ENCODE assay signal across 8 cellular contexts in the genomic region with DNA sequence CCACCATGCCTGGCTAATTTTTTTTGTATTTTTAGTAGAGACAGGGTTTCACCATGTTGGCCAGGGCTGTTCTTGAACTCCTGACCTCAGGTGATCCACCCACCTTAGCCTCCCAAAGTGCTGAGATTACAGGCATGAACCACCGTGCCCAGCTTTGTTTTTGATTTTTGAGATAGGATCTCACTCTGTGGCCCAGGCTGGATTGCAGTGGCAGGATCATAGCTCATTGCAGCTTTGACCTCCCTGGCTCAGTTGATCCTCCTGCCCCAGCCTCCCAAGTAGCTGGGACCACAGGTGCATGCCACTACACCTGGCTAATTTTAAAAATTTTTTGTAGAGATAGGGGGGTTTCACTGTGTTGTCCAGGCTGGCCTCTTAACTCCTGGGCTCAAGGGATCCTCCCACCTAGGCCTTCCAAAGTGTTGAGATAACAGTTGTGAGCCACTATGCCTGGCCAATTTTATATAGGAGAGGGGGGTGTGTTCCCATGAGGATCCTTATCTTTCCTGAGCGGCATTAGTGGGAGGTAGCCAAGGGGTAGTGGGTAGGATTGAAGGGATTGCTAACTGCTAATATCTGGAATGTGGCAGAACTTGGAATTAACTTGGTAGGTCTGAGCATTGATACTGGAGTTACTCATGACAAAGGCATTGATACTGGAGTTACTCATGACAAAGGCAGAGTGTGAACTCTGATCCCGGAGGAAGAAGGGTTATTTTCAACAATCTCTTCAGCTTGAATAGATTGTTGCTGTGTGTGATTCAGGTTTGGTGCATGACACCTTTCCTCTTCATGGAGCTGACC. TPM values are rescaled to one million over a fixed set of nuclear protein-coding genes. Genes with fewer than 3 reads are reported as not detected.
DNase-seq lines count a peak whose midpoint lies in the region; ATAC-seq and TF ChIP-seq lines count a peak whose summit lies in the region.

No MANE protein-coding gene starts in this region.

- peak overlapping the region; percentile 59 for H3K27ac Mint-ChIP-seq in endothelial cell (ENCODE audit: unreplicated experiment)

- H3K27me3 ChIP-seq in Panc1 (ENCODE audit: control insufficient read depth, insufficient read depth, low read length): no peaks in the 10 kb centered on the region
- no peaks in the 10 kb centered on the region for H3K27me3 ChIP-seq in osteoblast (ENCODE audit: insufficient read depth, low read length)

- in situ Hi-C loops in Panc1 (cut with HindIII; ENCODE audit: low pct_unique_long_range_greater_than_20kb, low sequenced_read_pairs): no loop called here

- peak overlapping the region; percentile 93 for H3K27ac ChIP-seq in Panc1 (ENCODE audit: low read length)
- peak overlapping the region; percentile 92 for H3K27ac ChIP-seq in osteoblast (ENCODE audit: low read depth, low read length)

- H3K79me2 ChIP-seq in osteoblast (ENCODE audit: insufficient read depth, low read length): peaks cover 45% of the 10 kb centered on the region

- peaks cover 27% of the 10 kb centered on the region for H4K20me1 ChIP-seq in osteoblast (ENCODE audit: insufficient read depth, low read length)

- H3K4me2 ChIP-seq in osteoblast (ENCODE audit: insufficient read depth, low read length): peak overlapping the region; percentile 89

- DNase-seq in Panc1 (ENCODE audit: low read depth, low spot score): no peak
- DNase-seq in endothelial cell (ENCODE audit: low spot score): no peak
- DNase-seq in osteoblast (ENCODE audit: insufficient read length, low spot score, missing footprints): peak; percentile 93
- no peak for DNase-seq in activated CD4-positive, CD25-positive, alpha-beta regulatory T cell (lab: John Stamatoyannopoulos, UW)
- DNase-seq in ureter (ENCODE audit: low spot score): no peak

- TF ChIP-seq CTCF in Panc1 (IDR thresholded peaks at IDR 0.05): no peak
- TF ChIP-seq CTCF in endothelial cell (IDR thresholded peaks at IDR 0.05; ENCODE audit: unreplicated experiment): no peak
- no peak for TF ChIP-seq CTCF in osteoblast (IDR thresholded peaks at IDR 0.05; ENCODE audit: extremely low read depth, low read depth, low read length)

- H3K9me3 ChIP-seq in ES-I3 (ENCODE audit: control insufficient read depth, insufficient read depth, low read length) (no peaks in the 10 kb centered on the region), Panc1 (ENCODE audit: control insufficient read depth, insufficient read depth, low read depth, low read length) (no peaks in the 10 kb centered on the region), osteoblast (ENCODE audit: low read depth, low read length) (no peaks in the 10 kb centered on the region)

- peaks cover 15% of the 10 kb centered on the region for H3K4me1 Mint-ChIP-seq in endothelial cell (ENCODE audit: unreplicated experiment)

- peak overlapping the region; percentile 43 for H3K9ac ChIP-seq in ES-I3 (ENCODE audit: low read depth, low read length)

- H3K4me1 ChIP-seq in ES-I3 (ENCODE audit: insufficient read depth, low read length): peaks cover 8% of the 10 kb centered on the region
- peaks cover 27% of the 10 kb centered on the region for H3K4me1 ChIP-seq in Panc1 (ENCODE audit: control insufficient read depth, insufficient read depth, low read length)
- H3K4me1 ChIP-seq in osteoblast (ENCODE audit: insufficient read depth, low read length): peaks cover 25% of the 10 kb centered on the region

- BruUV-seq in Panc1 (replicated peaks; lab: Mats Ljungman, UMichigan): no TSS peak

- peak; percentile 4 for ATAC-seq in Panc1
- no peak for ATAC-seq in HG03457 (IDR thresholded peaks at IDR 0.05; ENCODE audit: unreplicated experiment)
- no peak for ATAC-seq in HG02884 (IDR thresholded peaks at IDR 0.05; ENCODE audit: unreplicated experiment)

- peak overlapping the region; percentile 84 for H3K4me3 Mint-ChIP-seq in endothelial cell (ENCODE audit: unreplicated experiment)

- intact Hi-C loops in Panc1 (cut with micrococcal nuclease; ENCODE audit: unreplicated experiment): no loop called here

- H3K4me3 ChIP-seq in Panc1 (ENCODE audit: low read depth in 2 of 2, low read length in 2 of 2) (peak overlapping the region; percentile 96 to 98), osteoblast (ENCODE audit: insufficient read depth, low read length) (peak overlapping the region; percentile 95)

- CTCF ChIA-PET in Panc1 (lab: Charles Lee): interaction anchor here (1.3 kb wide), 1 partner anchor 18 kb away, joined by 4 read pairs; no protein-coding TSS in a partner anchor

- POLR2A ChIA-PET in Panc1 (lab: Charles Lee): no interaction called here

- H2AFZ ChIP-seq in osteoblast (ENCODE audit: low read length): no peak overlapping the region

- peaks cover 25% of the 10 kb centered on the region for H3K36me3 Mint-ChIP-seq in endothelial cell (ENCODE audit: low read depth, unreplicated experiment)

- no peaks in the 10 kb centered on the region for H3K9me3 Mint-ChIP-seq in endothelial cell (ENCODE audit: unreplicated experiment)

- peaks cover 5% of the 10 kb centered on the region for H3K27me3 Mint-ChIP-seq in endothelial cell (ENCODE audit: unreplicated experiment)

- H3K36me3 ChIP-seq in ES-I3 (ENCODE audit: insufficient read depth, low read length) (peaks cover 31% of the 10 kb centered on the region), Panc1 (ENCODE audit: control insufficient read depth, insufficient read depth, low read length) (peaks cover 39% of the 10 kb centered on the region), osteoblast (ENCODE audit: insufficient read depth, low read length) (peaks cover 58% of the 10 kb centered on the region)

RNA-seq across cellular contexts. Expression of a gene that starts 1.0 kb away (rescaled TPM):
- 182 TPM for total RNA-seq in Panc1 (2021; ENCODE audit: unreplicated experiment)
- polyA plus RNA-seq in Panc1 (2012; ENCODE audit: insufficient read length): 141 TPM
- 43.2 TPM for total RNA-seq in endothelial cell (ENCODE audit: unreplicated experiment)
- 13.3 and 18.1 TPM in 2 replicates for total RNA-seq in osteoblast
- 92.1 TPM for total RNA-seq in ureter

RNA-seq across cellular contexts. Expression of a gene that starts 18.3 kb away (rescaled TPM):
- total RNA-seq in Panc1 (2021; ENCODE audit: unreplicated experiment) (87.9 TPM), endothelial cell (ENCODE audit: unreplicated experiment) (29.9 TPM), osteoblast (14.1 and 17.7 TPM in 2 replicates), ureter (59.4 TPM)
- 58.1 TPM for polyA plus RNA-seq in Panc1 (2012; ENCODE audit: insufficient read length)

RNA-seq across cellular contexts. Expression of a gene that starts 31.0 kb away (rescaled TPM):
- 87.6 TPM for total RNA-seq in Panc1 (2021; ENCODE audit: unreplicated experiment)
- polyA plus RNA-seq in Panc1 (2012; ENCODE audit: insufficient read length): 125 TPM
- 160 TPM for total RNA-seq in endothelial cell (ENCODE audit: unreplicated experiment)
- total RNA-seq in osteoblast: 62.2 and 63.6 TPM in 2 replicates
- total RNA-seq in ureter: 82.4 TPM
